In genomic region chr13:44668707-44669106, GRCh38 we compare ENCODE assay signal across 24 cellular contexts.
DNase-seq lines count a peak whose midpoint lies in the region; ATAC-seq, FAIRE-seq and TF ChIP-seq lines count a peak whose summit lies in the region.
"Had no signal": no experiment of that assay in that cellular context is flagged by ENCODE, and none has a peak within 500 bp of the region (broad histone marks: within the 10 kb centered on the region; RNA-seq: fewer than 3 reads in every experiment).

No MANE protein-coding gene starts in this region.

- no peak overlapping the region for H4K5ac ChIP-seq in H1 (ENCODE audit: insufficient read length, low read depth, low read length)

- H3K79me1 ChIP-seq in H1 (ENCODE audit: low read depth, low read length) = no peaks in the 10 kb centered on the region

- no peak for FAIRE-seq in H1 (lab: Jason Lieb, UNC)
- FAIRE-seq: colon, endometrium, small intestine had no signal

- no peak overlapping the region for H2BK12ac ChIP-seq in H1 (ENCODE audit: low read depth, low read length)

- POLR2A ChIA-PET in H1 (lab: Charles Lee; ENCODE audit: partially characterized antibody) = no interaction called here

- no peak overlapping the region for H3K14ac ChIP-seq in H1 (ENCODE audit: insufficient read length)

- H2BK20ac ChIP-seq in H1 (ENCODE audit: low read length) = no peak overlapping the region

- H3K23ac ChIP-seq in H1 (ENCODE audit: insufficient read length) = no peak overlapping the region

- H3K79me2 ChIP-seq in H1 (ENCODE audit: control insufficient read depth in 1 of 2, insufficient read depth in 2 of 2, low read length in 2 of 2) (no peaks in the 10 kb centered on the region), osteoblast (ENCODE audit: insufficient read depth, low read length) (no peaks in the 10 kb centered on the region)

- H2AK5ac ChIP-seq in H1 (ENCODE audit: low read depth, low read length) = no peak overlapping the region

- H3K4me2 ChIP-seq in H1 (ENCODE audit: insufficient read depth in 1 of 2, low read depth in 2 of 2, low read length in 2 of 2) (no peak overlapping the region), osteoblast (ENCODE audit: insufficient read depth, low read length) (peak overlapping the region; percentile 78)

- no peak for ATAC-seq in GM19035 (IDR thresholded peaks at IDR 0.05; ENCODE audit: unreplicated experiment)
- ATAC-seq: gastroesophageal sphincter, left cardiac atrium, natural killer cell, T-helper 17 cell had no signal

- H3K9me3 ChIP-seq in SJSA1 (replicated peaks) (no peaks in the 10 kb centered on the region), H1 (ENCODE audit: insufficient read depth in 2 of 2, low read depth in 1 of 2, low read length in 1 of 2) (no peaks in the 10 kb centered on the region), osteoblast (ENCODE audit: low read depth, low read length) (no peaks in the 10 kb centered on the region)
- H3K9me3 ChIP-seq: BLaER1, gastroesophageal sphincter, upper lobe of left lung had no signal

- no peak overlapping the region for H3K4ac ChIP-seq in H1 (replicated peaks; ENCODE audit: insufficient read length, low read depth, low read length)

- H3K36me3 ChIP-seq in SJSA1 (no peaks in the 10 kb centered on the region), H1 (ENCODE audit: control insufficient read depth in 2 of 4, insufficient read depth in 4 of 4, low read length in 3 of 4) (no peaks in the 10 kb centered on the region), osteoblast (ENCODE audit: insufficient read depth, low read length) (no peaks in the 10 kb centered on the region)
- H3K36me3 ChIP-seq: BLaER1, gastroesophageal sphincter, upper lobe of left lung had no signal

- no peaks in the 10 kb centered on the region for H3K27me3 ChIP-seq in SJSA1 (replicated peaks)
- no peaks in the 10 kb centered on the region for H3K27me3 ChIP-seq in H1 (replicated peaks in 1 of 4; ENCODE audit: control insufficient read depth in 3 of 4, extremely low read depth in 1 of 4, insufficient read depth in 3 of 4, low read length in 3 of 4)
- no peaks in the 10 kb centered on the region for H3K27me3 ChIP-seq in osteoblast (ENCODE audit: insufficient read depth, low read length)
- H3K27me3 ChIP-seq: BLaER1, gastroesophageal sphincter, upper lobe of left lung had no signal

- no peak overlapping the region for H3K9ac ChIP-seq in H1 (replicated peaks in 1 of 4; ENCODE audit: extremely low read depth in 1 of 4, low read depth in 3 of 4, low read length in 3 of 4)
- H3K9ac ChIP-seq: BLaER1 had no signal

- no peak overlapping the region for H3K18ac ChIP-seq in H1 (ENCODE audit: extremely low read depth, low read length)

- no peak overlapping the region for H2BK120ac ChIP-seq in H1 (replicated peaks; ENCODE audit: low read depth, low read length)

- no peak overlapping the region for H3K4me3 ChIP-seq in GM12865 (ENCODE audit: low read depth, low read length)
- H3K4me3 ChIP-seq in SJSA1 = no peak overlapping the region
- no peak overlapping the region for H3K4me3 ChIP-seq in H1 (ENCODE audit: extremely low read depth in 1 of 4, insufficient read depth in 2 of 4, low read depth in 3 of 4, low read length in 4 of 4)
- H3K4me3 ChIP-seq in osteoblast (ENCODE audit: insufficient read depth, low read length) = peak overlapping the region; percentile 58
- H3K4me3 ChIP-seq: BLaER1, gastroesophageal sphincter, upper lobe of left lung had no signal

- H3K27ac ChIP-seq in SJSA1 = peak overlapping the region; percentile 38
- H3K27ac ChIP-seq in H1 (ENCODE audit: low read depth, low read length) = no peak overlapping the region
- H3K27ac ChIP-seq in osteoblast (ENCODE audit: low read depth, low read length) = peak overlapping the region; percentile 89
- H3K27ac ChIP-seq: BLaER1, gastroesophageal sphincter, upper lobe of left lung had no signal

- TF ChIP-seq EP300 in H1 (IDR thresholded peaks at IDR 0.05; ENCODE audit: borderline replicate concordance in 1 of 2, low read depth in 2 of 2, low read length in 2 of 2) = no peak

- no peaks in the 10 kb centered on the region for H3K23me2 ChIP-seq in H1 (ENCODE audit: low read depth, low read length)

- no peak overlapping the region for H2BK5ac ChIP-seq in H1 (ENCODE audit: low read depth, low read length)

- TF ChIP-seq RAD21 in H1 (IDR thresholded peaks at IDR 0.05 in 1 of 2, conservative IDR thresholded peaks at IDR 0.05 in 1 of 2; ENCODE audit: low read depth in 2 of 2, low read length in 2 of 2) = no peak

- peak; percentile 24 for DNase-seq in GM12865 (ENCODE audit: low read depth)
- DNase-seq in SJSA1 (ENCODE audit: low read depth in 1 of 2, low spot score in 2 of 2) = peak in 1 of 2 experiments; percentile 26
- no peak for DNase-seq in H1 (ENCODE audit: low read depth in 1 of 2, low spot score in 2 of 2)
- no peak for DNase-seq in osteoblast (ENCODE audit: insufficient read length, low spot score, missing footprints)
- DNase-seq in H4 (ENCODE audit: low spot score) = no peak
- no peak for DNase-seq in Ammon's horn (ENCODE audit: low spot score)
- DNase-seq in NCI-H2081 (lab: John Stamatoyannopoulos, UW) = no peak
- DNase-seq: activated CD4-positive, alpha-beta memory T cell treated with anti-CD3 and anti-CD28 coated beads for 36 hours; aorta; Calu3; left cardiac atrium; natural killer cell; NCI-H1105 treated with DMSO at 0.1 percent for 48 hours; NCI-H524 treated with DMSO at 0.1 percent for 48 hours; SIG-M5; small intestine; stimulated activated CD4-positive, alpha-beta T cell treated with anti-CD3 and anti-CD28 coated beads, Interleukin-4, amount 100 ng/mL, for 1 hour; T-helper 17 cell; upper lobe of left lung had no signal

- H3K56ac ChIP-seq in H1 (replicated peaks; ENCODE audit: insufficient read length, low read depth, low read length) = no peak overlapping the region

- TF ChIP-seq CTCF in GM12865 (IDR thresholded peaks at IDR 0.05; ENCODE audit: insufficient read depth, low read depth, low read length, missing control alignments) = no peak
- TF ChIP-seq CTCF in H1 (IDR thresholded peaks at IDR 0.05; ENCODE audit: control extremely low read depth in 1 of 3, insufficient read depth in 1 of 3, low read depth in 1 of 3, low read length in 3 of 3) = no peak
- TF ChIP-seq CTCF in osteoblast (IDR thresholded peaks at IDR 0.05; ENCODE audit: extremely low read depth, low read depth, low read length) = no peak

- no peak for TF ChIP-seq POLR2A in H1 (IDR thresholded peaks at IDR 0.05; ENCODE audit: control extremely low read depth in 1 of 2, low read depth in 2 of 2, low read length in 2 of 2)

- no peak overlapping the region for H2BK15ac ChIP-seq in H1 (ENCODE audit: low read length)

- H4K91ac ChIP-seq in H1 (replicated peaks; ENCODE audit: insufficient read length, low read length) = no peak overlapping the region

- H2AFZ ChIP-seq in H1 (ENCODE audit: low read length) (peak overlapping the region; percentile 13; the same call in 1 of the 2 replicates), osteoblast (ENCODE audit: low read length) (peak overlapping the region; percentile 52)

- no peak overlapping the region for H4K8ac ChIP-seq in H1 (ENCODE audit: extremely low read depth, insufficient read depth, low read length)

- 83% methylated on average over 2 of the region's 2 CpGs; no CpG with 5 or more reads in 1 of the 2 experiments for WGBS in H1 (ENCODE audit: extremely low coverage in 1 of 2, insufficient coverage in 1 of 2, insufficient read length in 1 of 2, insufficient replicate concordance in 2 of 2, low coverage in 1 of 2, low lambda C conversion rate in 2 of 2, missing lambda C conversion rate in 1 of 2), 2 experiments

- H4K20me1 ChIP-seq in H1 (replicated peaks in 1 of 2; ENCODE audit: control insufficient read depth in 1 of 2, insufficient read depth in 2 of 2, low read length in 2 of 2) = no peaks in the 10 kb centered on the region
- no peaks in the 10 kb centered on the region for H4K20me1 ChIP-seq in osteoblast (ENCODE audit: insufficient read depth, low read length)
- H4K20me1 ChIP-seq: BLaER1 had no signal

- CTCF ChIA-PET in H1 (lab: Charles Lee; ENCODE audit: partially characterized antibody) = interaction anchor here (1.1 kb wide), 1 partner anchor 17 kb away, joined by 3 read pairs; no protein-coding TSS in a partner anchor

- H3K4me1 ChIP-seq in SJSA1 (replicated peaks) (peaks cover 29% of the 10 kb centered on the region), H1 (replicated peaks in 1 of 4; ENCODE audit: control insufficient read depth in 3 of 4, insufficient read depth in 4 of 4, low read length in 3 of 4) (peaks cover 0 to 8% (median 1%) of the 10 kb centered on the region in 4 experiments; a peak in 3 of 7 replicates), osteoblast (ENCODE audit: insufficient read depth, low read length) (peaks cover 28% of the 10 kb centered on the region)

TF ChIP-seq in H1, 55 proteins besides CTCF, POLR2A, EP300 and RAD21:
- TF ChIP-seq CREB1 (IDR thresholded peaks at IDR 0.05) = no peak
